Comparison of ENCODE assay signal across 18 cellular contexts in genomic region chr6:19549109-19549508, GRCh38.
"Had no signal": no experiment of that assay in that cellular context is flagged by ENCODE, and none has a peak within 500 bp of the region (broad histone marks: within the 10 kb centered on the region; RNA-seq: fewer than 3 reads in every experiment).

No MANE protein-coding gene starts in this region.

- H3K36me3 ChIP-seq: breast epithelium, gastroesophageal sphincter, prostate gland, tibial artery, uterus had no signal

- H3K4me1 ChIP-seq: breast epithelium, gastroesophageal sphincter, prostate gland, tibial artery, uterus had no signal

- FAIRE-seq: islet of Langerhans had no signal

- H3K4me3 ChIP-seq: breast epithelium, gastroesophageal sphincter, prostate gland, skin epidermis, tibial artery, uterus had no signal

- H3K9me3 ChIP-seq: gastroesophageal sphincter, prostate gland, tibial artery, uterus had no signal

- H3K27ac ChIP-seq: breast epithelium, gastroesophageal sphincter, prostate gland, skin epidermis, tibial artery, uterus had no signal

- DNase-seq: activated CD4-positive, CD25-positive, alpha-beta regulatory T cell; activated naive CD4-positive, alpha-beta T cell treated with Interleukin-2 at 50 U/mL for 16 hours; aorta; cerebellar nuclear complex; dermis blood vessel endothelial cell; effector memory CD8-positive, alpha-beta T cell; midbrain; right cardiac atrium; stimulated activated CD4-positive, alpha-beta T cell treated with anti-CD3 and anti-CD28 coated beads, Interleukin-15, amount 100 ng/mL, for 24 hours; stimulated activated CD4-positive, alpha-beta T cell treated with anti-CD3 and anti-CD28 coated beads, Interleukin-4, amount 100 ng/mL, for 24 hours; stimulated activated naive CD4-positive, alpha-beta T cell; tibial artery; uterus had no signal

- H3K27me3 ChIP-seq: breast epithelium, gastroesophageal sphincter, tibial artery, uterus had no signal
